Comparison of ENCODE assay signal across 8 cellular contexts in genomic region chr1:6447818-6448748, GRCh38. TPM values are rescaled to one million over a fixed set of nuclear protein-coding genes. Genes with fewer than 3 reads are reported as not detected.
DNase-seq lines count a peak whose midpoint lies in the region; ATAC-seq, FAIRE-seq and TF ChIP-seq lines count a peak whose summit lies in the region.

No MANE protein-coding gene starts in this region.

- no peak for FAIRE-seq in urothelium cell line (lab: Jason Lieb, UNC)
- FAIRE-seq in GM12891 (lab: Jason Lieb, UNC): no peak

- H3K27ac Mint-ChIP-seq in glutamatergic neuron (ENCODE audit: unreplicated experiment): no peak overlapping the region

- no peak for TF ChIP-seq CTCF in left ventricle myocardium inferior (IDR thresholded peaks at IDR 0.05; ENCODE audit: borderline replicate concordance)
- TF ChIP-seq CTCF in glutamatergic neuron (IDR thresholded peaks at IDR 0.05; ENCODE audit: partially characterized antibody, unreplicated experiment): peak; percentile 34
- TF ChIP-seq CTCF in transverse colon (IDR thresholded peaks at IDR 0.05): peak; percentile 15 to 51 (median 25)

- H3K36me3 ChIP-seq in left ventricle myocardium inferior: no peaks in the 10 kb centered on the region
- no peaks in the 10 kb centered on the region for H3K36me3 ChIP-seq in transverse colon

- intact Hi-C loops in left ventricle myocardium inferior (cut with micrococcal nuclease) (no loop called here), Right ventricle myocardium inferior (cut with DNase I) (no loop called here), transverse colon (cut with DNase I; ENCODE audit: low total_unique reads) (no loop called here)

- in situ Hi-C loops in transverse colon (cut with MboI; ENCODE audit: low pct_ligation_motif_present in 1 of 4, low pct_unique_long_range_greater_than_20kb in 1 of 4, low sequenced_read_pairs in 3 of 4): no loop called here

- 5% methylated on average over 27 of the region's 68 CpGs; no CpG with 5 or more reads in 1 of the 2 donors for WGBS in transverse colon (ENCODE audit: low coverage in 1 of 2), 2 donors

- DNase-seq in left ventricle myocardium inferior (no peak), Right ventricle myocardium inferior (ENCODE audit: missing footprints) (no peak), SW480 (ENCODE audit: low spot score) (peak; percentile 95), glutamatergic neuron (no peak), transverse colon (peak; percentile 74), cerebellar cortex (ENCODE audit: low spot score) (no peak), urothelium cell line (ENCODE audit: low spot score) (no peak), GM12891 (ENCODE audit: insufficient read length, low spot score) (no peak)

- TF ChIP-seq EP300 in transverse colon (IDR thresholded peaks at IDR 0.05; ENCODE audit: low read depth): no peak

- H3K36me3 Mint-ChIP-seq in glutamatergic neuron (ENCODE audit: unreplicated experiment): no peaks in the 10 kb centered on the region

- peaks cover 20% of the 10 kb centered on the region for H3K27me3 Mint-ChIP-seq in glutamatergic neuron (ENCODE audit: unreplicated experiment)

- H3K9me3 ChIP-seq in left ventricle myocardium inferior (replicated peaks) (no peaks in the 10 kb centered on the region), transverse colon (no peaks in the 10 kb centered on the region)

- H3K4me3 Mint-ChIP-seq in glutamatergic neuron (ENCODE audit: unreplicated experiment): no peak overlapping the region

- no peak for ATAC-seq in Right ventricle myocardium inferior

- H3K4me1 ChIP-seq in left ventricle myocardium inferior: peaks cover 17% of the 10 kb centered on the region
- peaks cover 10 to 54% (median 43%) of the 10 kb centered on the region in 4 donors for H3K4me1 ChIP-seq in transverse colon

- peaks cover 3% of the 10 kb centered on the region for H3K9me3 Mint-ChIP-seq in glutamatergic neuron (ENCODE audit: unreplicated experiment)

- no peak overlapping the region for H3K27ac ChIP-seq in left ventricle myocardium inferior (replicated peaks)
- peak overlapping the region; percentile 75 to 84 (median 79) for H3K27ac ChIP-seq in transverse colon

- peaks cover 11% of the 10 kb centered on the region for H3K4me1 Mint-ChIP-seq in glutamatergic neuron (ENCODE audit: low read depth, unreplicated experiment)

- TF ChIP-seq POLR2A in transverse colon (IDR thresholded peaks at IDR 0.05) (peak; percentile 33), GM12891 (IDR thresholded peaks at IDR 0.05; ENCODE audit: low read depth, low read length) (no peak)

- H3K4me3 ChIP-seq in left ventricle myocardium inferior: peak overlapping the region; percentile 35
- H3K4me3 ChIP-seq in transverse colon: peak overlapping the region; percentile 6 to 39 (median 26)

- H3K27me3 ChIP-seq in left ventricle myocardium inferior (ENCODE audit: low read depth) (peaks cover 98% of the 10 kb centered on the region), transverse colon (peaks cover 69% of the 10 kb centered on the region)

TF ChIP-seq in GM12891, 5 proteins besides CTCF, POLR2A, EP300 and RAD21:
- TF ChIP-seq PAX5 (IDR thresholded peaks at IDR 0.05; ENCODE audit: insufficient read depth, low read length, severe bottlenecking) (no peak), SPI1 (IDR thresholded peaks at IDR 0.05; ENCODE audit: low read depth, low read length) (no peak), POLR2AphosphoS5 (IDR thresholded peaks at IDR 0.05; ENCODE audit: low read depth, low read length) (no peak), POU2F2 (IDR thresholded peaks at IDR 0.05; ENCODE audit: low read depth, low read length) (no peak), TAF1 (IDR thresholded peaks at IDR 0.05; ENCODE audit: low read depth, low read length) (no peak)
TF ChIP-seq in GM12891: peak in this region for 0.

RNA-seq across cellular contexts. Expression of gene TNFRSF25, which starts 17.9 kb away (rescaled TPM):
- total RNA-seq in left ventricle myocardium inferior (12.6 TPM), Right ventricle myocardium inferior (11.4 TPM), glutamatergic neuron (ENCODE audit: unreplicated experiment) (47.5 TPM), transverse colon (10 to 100 TPM; 38.9 to 55.3 (median 45.0) TPM)
- 0.46 TPM for polyA plus RNA-seq in GM12891 (2012; ENCODE audit: low read depth, missing spikeins)

RNA-seq across cellular contexts. Expression of gene ESPN, which starts 23.5 kb away (rescaled TPM):
- total RNA-seq in left ventricle myocardium inferior: 0.41 TPM
- total RNA-seq in Right ventricle myocardium inferior: 0.24 TPM
- total RNA-seq in glutamatergic neuron (ENCODE audit: unreplicated experiment): 25.7 TPM
- 100 to 1,000 TPM in 3 of 4 donors, 10 to 100 TPM in 1; 40.2 to 368 (median 157) TPM for total RNA-seq in transverse colon
- 0.13 TPM for polyA plus RNA-seq in GM12891 (2012; ENCODE audit: low read depth, missing spikeins)

RNA-seq across cellular contexts. Expression of gene HES2, which starts 28.4 kb away (rescaled TPM):
- total RNA-seq in left ventricle myocardium inferior: not detected
- not detected for total RNA-seq in Right ventricle myocardium inferior
- total RNA-seq in glutamatergic neuron (ENCODE audit: unreplicated experiment): 54.6 TPM
- total RNA-seq in transverse colon: 10 to 100 TPM; 10.5 to 38.8 (median 25.4) TPM
- 0.85 TPM for polyA plus RNA-seq in GM12891 (2012; ENCODE audit: low read depth, missing spikeins)

RNA-seq across cellular contexts. Expression of gene PLEKHG5, which starts 43.4 kb away (rescaled TPM):
- total RNA-seq in left ventricle myocardium inferior (16.2 TPM), Right ventricle myocardium inferior (16.8 TPM), glutamatergic neuron (ENCODE audit: unreplicated experiment) (53.0 TPM), transverse colon (10 to 100 TPM; 17.9 to 42.7 (median 37.1) TPM)
- polyA plus RNA-seq in GM12891 (2012; ENCODE audit: low read depth, missing spikeins): 0.24 TPM

RNA-seq across cellular contexts. Expression of gene ACOT7, which starts 54.5 kb away (rescaled TPM):
- total RNA-seq in left ventricle myocardium inferior: 8.6 TPM
- 9.8 TPM for total RNA-seq in Right ventricle myocardium inferior
- total RNA-seq in glutamatergic neuron (ENCODE audit: unreplicated experiment): 175 TPM
- total RNA-seq in transverse colon: 10 to 100 TPM in 3 of 4 donors, 1 to 10 TPM in 1; 5.6 to 55.0 (median 31.0) TPM
- polyA plus RNA-seq in GM12891 (2012; ENCODE audit: low read depth, missing spikeins): 61.5 TPM

Comparison
In these comparisons a context has a peak if more than half of its experiments do, and no peak if none do; other contexts are left out.
1. DNase-seq: peak in SW480 (single experiment) and transverse colon (single experiment); none in left ventricle myocardium inferior (single experiment), Right ventricle myocardium inferior (single experiment), glutamatergic neuron (single experiment), cerebellar cortex (single experiment), urothelium cell line (single experiment) and GM12891 (single experiment).
2. RNA of gene ESPN, which starts 23.5 kb away (total RNA-seq): 40.2 to 368 TPM in transverse colon and 25.7 TPM in glutamatergic neuron (single experiment); 0.41 TPM in left ventricle myocardium inferior (single experiment) and 0.24 TPM in Right ventricle myocardium inferior (single experiment); every median in the first group is over 10 times any median in the second.
3. RNA of gene HES2, which starts 28.4 kb away (total RNA-seq): 54.6 TPM in glutamatergic neuron (single experiment) and 10.5 to 38.8 TPM in transverse colon; not detected in left ventricle myocardium inferior (single experiment) and not detected in Right ventricle myocardium inferior (single experiment); every median in the first group is over 10 times any median in the second.